Comparison of ENCODE assay signal across 8 cellular contexts in genomic region chr7:26293569-26294308, GRCh38. TPM values are rescaled to one million over a fixed set of nuclear protein-coding genes. Genes with fewer than 3 reads are reported as not detected.
A peak's percentile ranks its signal among the peaks of the same experiment; 100 is the strongest.
DNase-seq lines count a peak whose midpoint lies in the region; ATAC-seq lines count a peak whose summit lies in the region.

No MANE protein-coding gene starts in this region.

- intact Hi-C loops in dendritic cell treated with granulocyte-macrophage colony-stimulating factor and Interleukin-4, amounts not matched to agents 40 ng/mL and 50 ng/mL, for 4 days (cut with micrococcal nuclease) = loop anchor here (2.0 to 5.0 kb wide), 4 partner anchors 13 to 91 kb away; partner anchors contain the start of genes CBX3 and HNRNPA2B1

- peak in 2 of 3 donors; percentile 18 to 22 for DNase-seq in T-helper 17 cell
- DNase-seq in stimulated activated CD8-positive, alpha-beta memory T cell treated with anti-CD3 and anti-CD28 coated beads, Interleukin-7, amount 100 ng/mL, for 48 hours (ENCODE audit: extremely low read depth in 1 of 2, low read depth in 1 of 2) = peak; percentile 28 to 76
- DNase-seq in epidermal melanocyte (ENCODE audit: insufficient read length, low spot score) = no peak
- no peak for DNase-seq in COR-L47 (lab: John Stamatoyannopoulos, UW)
- no peak for DNase-seq in DMS153 treated with DMSO at 0.1 percent for 48 hours (lab: John Stamatoyannopoulos, UW; ENCODE audit: unreplicated experiment)

- H3K27ac Mint-ChIP-seq in T-helper 17 cell = peak overlapping the region; percentile 94
- H3K27ac Mint-ChIP-seq in dendritic cell treated with granulocyte-macrophage colony-stimulating factor and Interleukin-4, amounts not matched to agents 40 ng/mL and 50 ng/mL, for 4 days = peak overlapping the region; percentile 92

- H3K27me3 Mint-ChIP-seq in T-helper 17 cell = no peaks in the 10 kb centered on the region
- H3K27me3 Mint-ChIP-seq in dendritic cell treated with granulocyte-macrophage colony-stimulating factor and Interleukin-4, amounts not matched to agents 40 ng/mL and 50 ng/mL, for 4 days = no peaks in the 10 kb centered on the region

- ATAC-seq in GM18907 (IDR thresholded peaks at IDR 0.05; ENCODE audit: unreplicated experiment) = peak; percentile 70
- ATAC-seq in HG03066 (IDR thresholded peaks at IDR 0.05; ENCODE audit: low read depth, unreplicated experiment) = peak; percentile 69
- peak; percentile 80 for ATAC-seq in T-helper 17 cell

- no peaks in the 10 kb centered on the region for H3K9me3 Mint-ChIP-seq in dendritic cell treated with granulocyte-macrophage colony-stimulating factor and Interleukin-4, amounts not matched to agents 40 ng/mL and 50 ng/mL, for 4 days

- peak overlapping the region; percentile 87 for H3K4me3 Mint-ChIP-seq in T-helper 17 cell
- peak overlapping the region; percentile 93 for H3K4me3 Mint-ChIP-seq in dendritic cell treated with granulocyte-macrophage colony-stimulating factor and Interleukin-4, amounts not matched to agents 40 ng/mL and 50 ng/mL, for 4 days

- no peaks in the 10 kb centered on the region for H3K36me3 Mint-ChIP-seq in T-helper 17 cell (ENCODE audit: low read depth)
- H3K36me3 Mint-ChIP-seq in dendritic cell treated with granulocyte-macrophage colony-stimulating factor and Interleukin-4, amounts not matched to agents 40 ng/mL and 50 ng/mL, for 4 days (ENCODE audit: low read depth) = peaks cover 31% of the 10 kb centered on the region

- peaks cover 23% of the 10 kb centered on the region for H3K4me1 Mint-ChIP-seq in T-helper 17 cell
- H3K4me1 Mint-ChIP-seq in dendritic cell treated with granulocyte-macrophage colony-stimulating factor and Interleukin-4, amounts not matched to agents 40 ng/mL and 50 ng/mL, for 4 days (ENCODE audit: low read depth) = peaks cover 66% of the 10 kb centered on the region

- no peaks in the 10 kb centered on the region for H3K9me3 ChIP-seq in T-helper 17 cell (ENCODE audit: control insufficient read depth, low read length, poor library complexity, severe bottlenecking)

RNA-seq across cellular contexts. Expression of gene SNX10, which starts 2.1 kb away (rescaled TPM):
- total RNA-seq in T-helper 17 cell = 10 to 100 TPM in 1 of 2 donors, 1 to 10 TPM in 1; 9.8 to 12.4 TPM

Comparison
In these comparisons a context has a peak if more than half of its experiments do, and no peak if none do; other contexts are left out.
1. DNase-seq: peak in T-helper 17 cell (2 of 3) and stimulated activated CD8-positive, alpha-beta memory T cell treated with anti-CD3 and anti-CD28 coated beads, Interleukin-7, amount 100 ng/mL, for 48 hours (2 of 2); none in epidermal melanocyte (single experiment), COR-L47 (single experiment) and DMS153 treated with DMSO at 0.1 percent for 48 hours (single experiment).
2. Peak in every context shown above with its lines, with median percentiles within 50 percentile points of each other: ATAC-seq.